Comparison of ENCODE assay signal across 12 cellular contexts in genomic region chr9:35687972-35688557, GRCh38. TPM values are rescaled to one million over a fixed set of nuclear protein-coding genes. Genes with fewer than 3 reads are reported as not detected.
DNase-seq lines count a peak whose midpoint lies in the region; ATAC-seq and TF ChIP-seq lines count a peak whose summit lies in the region.
"Had no signal": no experiment of that assay in that cellular context is flagged by ENCODE, and none has a peak within 500 bp of the region (broad histone marks: within the 10 kb centered on the region; RNA-seq: fewer than 3 reads in every experiment).

No MANE protein-coding gene starts in this region.

- H3K4me1 ChIP-seq in fibroblast of lung (ENCODE audit: control insufficient read depth, extremely low read depth, insufficient read depth, low read length): peaks cover 29% of the 10 kb centered on the region
- peaks cover 10% of the 10 kb centered on the region for H3K4me1 ChIP-seq in neural progenitor cell
- H3K4me1 ChIP-seq: BE2C had no signal

- H3K36me3 ChIP-seq in fibroblast of lung (ENCODE audit: control insufficient read depth, insufficient read depth, low read length) (peaks cover 23% of the 10 kb centered on the region), neural progenitor cell (no peaks in the 10 kb centered on the region)
- H3K36me3 ChIP-seq: BE2C had no signal

- H3K9ac ChIP-seq in fibroblast of lung (ENCODE audit: insufficient read depth, low read length): peak overlapping the region; percentile 73
- no peak overlapping the region for H3K9ac ChIP-seq in neural progenitor cell

- H3K79me2 ChIP-seq in fibroblast of lung (ENCODE audit: control insufficient read depth, insufficient read depth, low read length) (peaks cover 52% of the 10 kb centered on the region), neural progenitor cell (ENCODE audit: low read depth) (peaks cover 19% of the 10 kb centered on the region)

- DNase-seq in AG04450 (ENCODE audit: low read depth, low spot score) (no peak), RPMI8226 (peak; percentile 54), fibroblast of lung (ENCODE audit: low read depth in 2 of 2) (peak in 1 of 2 donors; percentile 19), neural progenitor cell (ENCODE audit: low spot score) (no peak)
- DNase-seq: BE2C, dorsolateral prefrontal cortex had no signal

- peaks cover 9% of the 10 kb centered on the region for H3K27me3 Mint-ChIP-seq in neural progenitor cell (ENCODE audit: insufficient read depth, low read depth)

- peak overlapping the region; percentile 41 for H3K27ac ChIP-seq in AG04450 (ENCODE audit: low read depth, low read length)
- peak overlapping the region; percentile 84 for H3K27ac ChIP-seq in fibroblast of lung (ENCODE audit: insufficient read depth, low read length)
- no peak overlapping the region for H3K27ac ChIP-seq in neural progenitor cell

- H4K20me1 ChIP-seq in fibroblast of lung (ENCODE audit: control insufficient read depth, extremely low read depth, insufficient read depth, low read length) (peaks cover 2% of the 10 kb centered on the region), neural progenitor cell (ENCODE audit: low read depth) (no peaks in the 10 kb centered on the region)

- H3K27ac Mint-ChIP-seq in neural progenitor cell: no peak overlapping the region

- H3K4me1 Mint-ChIP-seq in neural progenitor cell: peaks cover 36% of the 10 kb centered on the region

- peak overlapping the region; percentile 82 for H3K4me3 Mint-ChIP-seq in neural progenitor cell

- H3K4me2 ChIP-seq in fibroblast of lung (ENCODE audit: extremely low read depth, insufficient read depth, low read length) (peak overlapping the region; percentile 99), neural progenitor cell (peak overlapping the region; percentile 89)

- H3K9me3 Mint-ChIP-seq in neural progenitor cell: peaks cover 2% of the 10 kb centered on the region

- peak overlapping the region; percentile 98 for H3K4me3 ChIP-seq in AG04450 (ENCODE audit: low read depth, low read length)
- peak overlapping the region; percentile 57 to 99 (median 67) for H3K4me3 ChIP-seq in fibroblast of lung (replicated peaks in 1 of 4; ENCODE audit: control extremely low read depth in 1 of 4, insufficient read depth in 1 of 4, low read depth in 3 of 4, low read length in 4 of 4)
- no peak overlapping the region for H3K4me3 ChIP-seq in neural progenitor cell

- H3F3A ChIP-seq in neural progenitor cell (ENCODE audit: low read depth): peaks cover 16% of the 10 kb centered on the region

- ATAC-seq in GM18861 (IDR thresholded peaks at IDR 0.05; ENCODE audit: unreplicated experiment) (no peak), GM21576 (IDR thresholded peaks at IDR 0.05; ENCODE audit: unreplicated experiment) (no peak), HG03135 (IDR thresholded peaks at IDR 0.05; ENCODE audit: unreplicated experiment) (no peak), GM18870 (IDR thresholded peaks at IDR 0.05; ENCODE audit: unreplicated experiment) (no peak)

- no peaks in the 10 kb centered on the region for H3K27me3 ChIP-seq in AG04450 (ENCODE audit: control insufficient read depth, insufficient read depth, low read length)
- no peaks in the 10 kb centered on the region for H3K27me3 ChIP-seq in fibroblast of lung (ENCODE audit: control insufficient read depth, insufficient read depth, low read length)
- H3K27me3 ChIP-seq in neural progenitor cell: no peaks in the 10 kb centered on the region
- H3K27me3 ChIP-seq: BE2C, dorsolateral prefrontal cortex had no signal

- H2AFZ ChIP-seq in fibroblast of lung (ENCODE audit: low read length) (no peak overlapping the region), neural progenitor cell (replicated peaks) (no peak overlapping the region)

- TF ChIP-seq CTCF in AG04450 (IDR thresholded peaks at IDR 0.05; ENCODE audit: low read depth, low read length) (no peak), fibroblast of lung (conservative IDR thresholded peaks at IDR 0.05 in 1 of 2, IDR thresholded peaks at IDR 0.05 in 1 of 2; ENCODE audit: low read depth in 1 of 2, low read length in 2 of 2) (no peak), neural progenitor cell (IDR thresholded peaks at IDR 0.05) (no peak)

- CTCF ChIA-PET in AG04450 (lab: Charles Lee): interaction anchor here (2.1 to 6.4 kb wide), 2 partner anchors 9 to 27 kb away, joined by 7 to 43 read pairs; no protein-coding TSS in a partner anchor

- POLR2A ChIA-PET in AG04450 (lab: Yijun Ruan, JAX): interaction anchor here (0.6 to 9.1 kb wide), 11 partner anchors 8 to 172 kb away, joined by 3 to 101 read pairs (median 15); partner anchors contain the start of genes ARHGEF39, CCDC107, CREB3 and RMRP

- H3K9me3 ChIP-seq in AG04450 (ENCODE audit: control insufficient read depth, insufficient read depth, low read length): no peaks in the 10 kb centered on the region; the same call in 1 of the 2 replicates
- no peaks in the 10 kb centered on the region for H3K9me3 ChIP-seq in fibroblast of lung (ENCODE audit: control insufficient read depth, insufficient read depth, low read depth, low read length)
- no peaks in the 10 kb centered on the region for H3K9me3 ChIP-seq in neural progenitor cell (ENCODE audit: low read depth)
- H3K9me3 ChIP-seq: BE2C had no signal

- H3K36me3 Mint-ChIP-seq in neural progenitor cell: peaks cover 15% of the 10 kb centered on the region

RNA-seq across cellular contexts. Expression of gene TPM2, which starts 1.7 kb away (rescaled TPM):
- 1,535 and 1,633 TPM in 2 replicates for polyA plus RNA-seq in AG04450 (2011; rRNA removed)
- polyA minus RNA-seq in AG04450 (2011; rRNA and poly(A)+ RNA removed): 470 and 477 TPM in 2 replicates
- 696 and 1,003 TPM in 2 replicates for total RNA-seq in fibroblast of lung
- 1,280 and 1,927 TPM in 2 replicates for polyA plus RNA-seq in fibroblast of lung
- polyA plus RNA-seq in fibroblast of lung (2012): 2,024 and 3,299 TPM in 2 replicates
- 204 and 281 TPM in 2 replicates for polyA minus RNA-seq in fibroblast of lung (ENCODE audit: low replicate concordance)
- 174 and 241 TPM in 2 replicates for total RNA-seq in neural progenitor cell (ENCODE audit: low replicate concordance)

RNA-seq across cellular contexts. Expression of gene CA9, which starts 14.3 kb away (rescaled TPM):
- polyA plus RNA-seq in AG04450 (2011; rRNA removed) (1.2 and 1.3 TPM in 2 replicates), fibroblast of lung (0.59 TPM in 1 of 2 replicates, not detected in the other)
- 0.83 TPM in 1 of 2 replicates, not detected in the other for polyA minus RNA-seq in AG04450 (2011; rRNA and poly(A)+ RNA removed)
- total RNA-seq in fibroblast of lung (0.17 and 0.26 TPM in 2 replicates), neural progenitor cell (ENCODE audit: low replicate concordance) (0.09 and 0.25 TPM in 2 replicates)
- 0.84 TPM in 2 replicates for polyA plus RNA-seq in fibroblast of lung (2012)
- not detected in 2 replicates for polyA minus RNA-seq in fibroblast of lung (ENCODE audit: low replicate concordance)
- total RNA-seq: H7, mesenteric fat pad had no signal

RNA-seq across cellular contexts. Expression of gene ARHGEF39, which starts 23.1 kb away (rescaled TPM):
- 1.1 and 1.2 TPM in 2 replicates for polyA plus RNA-seq in AG04450 (2011; rRNA removed)
- polyA minus RNA-seq in AG04450 (2011; rRNA and poly(A)+ RNA removed): 1.7 and 2.9 TPM in 2 replicates
- total RNA-seq in fibroblast of lung: under 0.01 and 0.66 TPM in 2 replicates
- 0.77 and 3.9 TPM in 2 replicates for polyA plus RNA-seq in fibroblast of lung
- polyA plus RNA-seq in fibroblast of lung (2012): 0.63 and 2.3 TPM in 2 replicates
- 2.2 and 4.4 TPM in 2 replicates for polyA minus RNA-seq in fibroblast of lung (ENCODE audit: low replicate concordance)
- 13.2 and 31.9 TPM in 2 replicates for total RNA-seq in neural progenitor cell (ENCODE audit: low replicate concordance)

RNA-seq across cellular contexts. Expression of gene CCDC107, which starts 30.0 kb away (rescaled TPM):
- polyA plus RNA-seq in AG04450 (2011; rRNA removed) (11.8 TPM in 2 replicates), fibroblast of lung (20.2 and 24.9 TPM in 2 replicates)
- 5.1 and 7.8 TPM in 2 replicates for polyA minus RNA-seq in AG04450 (2011; rRNA and poly(A)+ RNA removed)
- total RNA-seq in fibroblast of lung (15.4 and 20.6 TPM in 2 replicates), neural progenitor cell (ENCODE audit: low replicate concordance) (3.8 and 10.6 TPM in 2 replicates)
- polyA plus RNA-seq in fibroblast of lung (2012): 34.3 and 34.9 TPM in 2 replicates
- polyA minus RNA-seq in fibroblast of lung (ENCODE audit: low replicate concordance): 1.3 and 17.5 TPM in 2 replicates

RNA-seq across cellular contexts. Expression of gene RMRP, which starts 30.2 kb away (rescaled TPM):
- 173 and 306 TPM in 2 replicates for polyA plus RNA-seq in AG04450 (2011; rRNA removed)
- polyA minus RNA-seq in AG04450 (2011; rRNA and poly(A)+ RNA removed): 6,565 and 7,222 TPM in 2 replicates
- total RNA-seq in fibroblast of lung: 67,954 and 162,287 TPM in 2 replicates
- 75.4 and 110 TPM in 2 replicates for polyA plus RNA-seq in fibroblast of lung
- polyA plus RNA-seq in fibroblast of lung (2012): 16.4 and 31.6 TPM in 2 replicates
- polyA minus RNA-seq in fibroblast of lung (ENCODE audit: low replicate concordance): 7,676 and 19,551 TPM in 2 replicates
- 1,307 and 2,709 TPM in 2 replicates for total RNA-seq in neural progenitor cell (ENCODE audit: low replicate concordance)
